ENCODE assay signal across 8 cellular contexts in genomic region chr2:20225294-20226151, GRCh38. TPM values are rescaled to one million over a fixed set of nuclear protein-coding genes. Genes with fewer than 3 reads are reported as not detected.
DNase-seq lines count a peak whose midpoint lies in the region; ATAC-seq and TF ChIP-seq lines count a peak whose summit lies in the region.

No MANE protein-coding gene starts in this region.

- H3K9me2 ChIP-seq in GM23248 (ENCODE audit: insufficient read depth) (no peaks in the 10 kb centered on the region), Karpas-422 (replicated peaks; ENCODE audit: insufficient read depth, low read length) (no peaks in the 10 kb centered on the region)

- intact Hi-C loops in dorsolateral prefrontal cortex (cut with DNase I) = loop anchor here in 1 of 2 donors (5.0 kb wide), 1 partner anchor 88 kb away; no protein-coding TSS in a partner anchor

- ATAC-seq in lung (ENCODE audit: insufficient read depth, low FRiP score) = peak; percentile 68
- peak; percentile 74 for ATAC-seq in stimulated activated naive CD8-positive, alpha-beta T cell treated with anti-CD3 and anti-CD28 coated beads, Interleukin-15, Interleukin-2, amounts not matched to agents 100 U/mL and 50 U/mL, for 24 hours

- DNase-seq in NCI-H187 (lab: John Stamatoyannopoulos, UW) = peak; percentile 83 to 87
- DNase-seq in NCI-H187 treated with DMSO at 0.1 percent for 48 hours (lab: John Stamatoyannopoulos, UW) = no peak
- peak; percentile 64 for DNase-seq in GM23248
- DNase-seq in Karpas-422 = peak; percentile 90
- peak; percentile 26 for DNase-seq in SKM-1 treated with dmso at 0.1 percent for 144 hours (lab: John Stamatoyannopoulos, UW; ENCODE audit: unreplicated experiment)
- peak in 5 of 10 donors; percentile 35 to 65 (median 45) for DNase-seq in dorsolateral prefrontal cortex
- peak; percentile 75 for DNase-seq in lung (ENCODE audit: low spot score)
- DNase-seq in stimulated activated naive CD8-positive, alpha-beta T cell treated with anti-CD3 and anti-CD28 coated beads, Interleukin-15, Interleukin-2, amounts not matched to agents 100 U/mL and 50 U/mL, for 24 hours = peak; percentile 45

- peak overlapping the region; percentile 62 for H3K4me2 ChIP-seq in GM23248 (ENCODE audit: unreplicated experiment)
- H3K4me2 ChIP-seq in Karpas-422 (ENCODE audit: low read depth, low read length, poor library complexity, severe bottlenecking) = peak overlapping the region; percentile 67

- H4K20me1 ChIP-seq in GM23248 (ENCODE audit: insufficient read depth) (no peaks in the 10 kb centered on the region), Karpas-422 (ENCODE audit: insufficient read depth, low read depth, low read length) (no peaks in the 10 kb centered on the region)

- H2AFZ ChIP-seq in GM23248 (peak overlapping the region; percentile 85), Karpas-422 (ENCODE audit: low read length) (peak overlapping the region; percentile 70; the same call in 1 of the 2 replicates)

- H3K9ac ChIP-seq in GM23248 = no peak overlapping the region
- H3K9ac ChIP-seq in Karpas-422 (ENCODE audit: low read length) = peak overlapping the region; percentile 79

- H3K4me3 ChIP-seq in GM23248 (peak overlapping the region; percentile 76), Karpas-422 (ENCODE audit: low read length) (peak overlapping the region; percentile 58), dorsolateral prefrontal cortex (peak overlapping the region; percentile 43 to 74 (median 62)), lung (peak overlapping the region; percentile 30)

- WGBS in GM23248 (ENCODE audit: low coverage in 1 of 2, low lambda C conversion rate in 2 of 2, missing lambda C conversion rate in 2 of 2), 2 experiments = 11 to 12% methylated on average over 55 to 66 of the region's 66 CpGs
- 7 to 8% methylated on average over 53 to 66 of the region's 66 CpGs for WGBS in lung, 2 donors

- TF ChIP-seq CTCF in dorsolateral prefrontal cortex (IDR thresholded peaks at IDR 0.05 in 54 of 56, conservative IDR thresholded peaks at IDR 0.05 in 2 of 56; ENCODE audit: low read depth in 1 of 56, partially characterized antibody in 56 of 56) (peak in 51 of 56 donors; percentile 4 to 60 (median 41)), lung (IDR thresholded peaks at IDR 0.05; ENCODE audit: control extremely low read depth, extremely low read depth) (peak; percentile 20)

- H3K9me3 ChIP-seq in GM23248 (ENCODE audit: low read depth) (no peaks in the 10 kb centered on the region), Karpas-422 (ENCODE audit: low read length) (no peaks in the 10 kb centered on the region), lung (ENCODE audit: control insufficient read depth in 2 of 2, insufficient read depth in 1 of 2, low read length in 1 of 2) (no peaks in the 10 kb centered on the region)

- H3F3A ChIP-seq in GM23248 (ENCODE audit: insufficient read depth) = peaks cover 25% of the 10 kb centered on the region

- H3K27me3 ChIP-seq in GM23248 (replicated peaks; ENCODE audit: insufficient read depth) = no peaks in the 10 kb centered on the region
- H3K27me3 ChIP-seq in Karpas-422 (ENCODE audit: low read length) = no peaks in the 10 kb centered on the region
- H3K27me3 ChIP-seq in dorsolateral prefrontal cortex = peaks cover 0 to 10% (median 0%) of the 10 kb centered on the region in 45 donors
- no peaks in the 10 kb centered on the region for H3K27me3 ChIP-seq in lung (ENCODE audit: control insufficient read depth, insufficient read depth)

- in situ Hi-C loops in GM23248 (cut with MboI) = no loop called here

- H3K4me1 ChIP-seq in GM23248 (ENCODE audit: insufficient read depth) (peaks cover 21% of the 10 kb centered on the region), Karpas-422 (ENCODE audit: low read length) (peaks cover 37% of the 10 kb centered on the region), lung (ENCODE audit: control insufficient read depth in 2 of 2, insufficient read depth in 2 of 2, low read length in 2 of 2) (peaks cover 0 to 5% of the 10 kb centered on the region in 2 donors)

- H3K79me2 ChIP-seq in GM23248 (ENCODE audit: insufficient read depth) (no peaks in the 10 kb centered on the region), Karpas-422 (ENCODE audit: low read length) (peaks cover 24% of the 10 kb centered on the region)

- no peaks in the 10 kb centered on the region for H3K36me3 ChIP-seq in GM23248 (ENCODE audit: low read depth)
- H3K36me3 ChIP-seq in Karpas-422 (ENCODE audit: insufficient read depth, low read length) = no peaks in the 10 kb centered on the region
- H3K36me3 ChIP-seq in lung (ENCODE audit: control insufficient read depth in 2 of 2, insufficient read depth in 2 of 2, low read length in 2 of 2) = no peaks in the 10 kb centered on the region

- H3K27ac ChIP-seq in GM23248 = no peak overlapping the region
- H3K27ac ChIP-seq in Karpas-422 (ENCODE audit: low read length) = no peak overlapping the region
- H3K27ac ChIP-seq in dorsolateral prefrontal cortex = no peak overlapping the region
- H3K27ac ChIP-seq in lung (ENCODE audit: low read depth in 1 of 2, low read length in 1 of 2) = peak overlapping the region in 1 of 2 donors; percentile 85

RNA-seq across cellular contexts. Expression of gene SDC1, which starts 0.6 kb away (rescaled TPM):
- total RNA-seq in GM23248 (2014; rRNA removed; shearing (Covaris generic)) = 32.5 and 33.1 TPM in 2 replicates
- polyA plus RNA-seq in GM23248 (2016; fragmentation: Nextera tagmentation; extraction: Ambion mirVana) (24.5 and 25.6 TPM in 2 replicates), lung (100 to 1,000 TPM in 1 of 2 donors, 10 to 100 TPM in 1; 94.1 to 113 TPM)
- 11.5 and 25.1 TPM in 2 replicates for total RNA-seq in Karpas-422 (2014; rRNA removed; shearing (Covaris generic); ENCODE audit: low replicate concordance)
- total RNA-seq in dorsolateral prefrontal cortex (1 to 10 TPM in 74 of 120 experiments, under 1 TPM in 46; 0.25 to 3.8 (median 1.2) TPM), lung (100 to 1,000 TPM; 232 to 234 TPM)
